8 cellular contexts compared by ENCODE assay signal in the genomic region with DNA sequence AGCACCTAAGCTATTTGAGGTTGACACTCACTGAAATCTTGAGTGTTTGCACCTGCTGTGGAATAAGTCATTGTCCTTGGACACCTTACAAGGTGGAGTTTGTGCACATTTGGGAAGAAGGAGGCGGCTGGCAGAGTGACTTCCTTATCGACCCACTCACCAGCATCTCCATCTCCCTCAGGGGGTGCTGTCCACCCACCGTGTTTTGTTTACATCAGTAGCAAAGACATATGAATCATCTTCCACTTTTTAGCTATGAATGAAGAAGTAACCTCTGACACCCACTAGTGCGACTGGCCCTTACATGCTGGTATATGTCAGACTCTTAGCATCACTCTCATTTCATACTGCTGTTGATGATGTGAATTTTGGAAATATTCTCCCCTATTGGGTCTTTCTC.
DNase-seq lines count a peak whose midpoint lies in the region; ATAC-seq and TF ChIP-seq lines count a peak whose summit lies in the region.

No MANE protein-coding gene starts in this region.

- DNase-seq in activated CD4-positive, CD25-positive, alpha-beta regulatory T cell (lab: John Stamatoyannopoulos, UW): no peak
- DNase-seq in NB4 (ENCODE audit: low read depth) (peak; percentile 70), adipocyte (ENCODE audit: low read depth) (no peak), NCI-H187 treated with DMSO at 0.1 percent for 48 hours (lab: John Stamatoyannopoulos, UW) (no peak), NCI-H446 (lab: John Stamatoyannopoulos, UW) (no peak)

- peak; percentile 42 to 60 for ATAC-seq in activated CD4-positive, CD25-positive, alpha-beta regulatory T cell treated with anti-CD3 and anti-CD28 coated beads, Interleukin-2, amount 50 U/mL, for 24 hours
- ATAC-seq in GM18511 (IDR thresholded peaks at IDR 0.05; ENCODE audit: unreplicated experiment): no peak

- peak; percentile 6 for TF ChIP-seq CTCF in NB4 (IDR thresholded peaks at IDR 0.05; ENCODE audit: low read depth, low read length)
- no peak for TF ChIP-seq CTCF in parathyroid adenoma (IDR thresholded peaks at IDR 0.05)

- no peak for TF ChIP-seq POLR2A in NB4 (IDR thresholded peaks at IDR 0.05; ENCODE audit: extremely low read depth, insufficient read length)

- no peak overlapping the region for H3K4me2 ChIP-seq in parathyroid adenoma (ENCODE audit: low read length)

- no peak overlapping the region for H3K4me3 ChIP-seq in NB4 (ENCODE audit: low read depth, low read length)
- H3K4me3 ChIP-seq in adipocyte (ENCODE audit: low read length): peak overlapping the region; percentile 72
- no peak overlapping the region for H3K4me3 ChIP-seq in parathyroid adenoma (ENCODE audit: low read depth, low read length)

- peak overlapping the region; percentile 5 for H3K27ac ChIP-seq in parathyroid adenoma

- H3K79me2 ChIP-seq in parathyroid adenoma: no peaks in the 10 kb centered on the region

- H3K36me3 ChIP-seq in adipocyte (ENCODE audit: control insufficient read depth, insufficient read depth, low read length, severe bottlenecking): no peaks in the 10 kb centered on the region
- no peaks in the 10 kb centered on the region for H3K36me3 ChIP-seq in parathyroid adenoma (ENCODE audit: control insufficient read depth, insufficient read depth, low read length)

- H2AFZ ChIP-seq in parathyroid adenoma: peak overlapping the region; percentile 10

- H3K27me3 ChIP-seq in adipocyte (replicated peaks; ENCODE audit: control insufficient read depth, insufficient read depth, low read length) (no peaks in the 10 kb centered on the region), parathyroid adenoma (ENCODE audit: control insufficient read depth, insufficient read depth, low read length) (no peaks in the 10 kb centered on the region)

- H3K9ac ChIP-seq in adipocyte (ENCODE audit: low read length): no peak overlapping the region
- no peak overlapping the region for H3K9ac ChIP-seq in parathyroid adenoma

- H3K4me1 ChIP-seq in adipocyte (ENCODE audit: control insufficient read depth, insufficient read depth, low read length) (peaks cover 19% of the 10 kb centered on the region), parathyroid adenoma (peaks cover 7% of the 10 kb centered on the region)

- H3K9me3 ChIP-seq in adipocyte (ENCODE audit: control insufficient read depth, low read length): no peaks in the 10 kb centered on the region
- H3K9me3 ChIP-seq in parathyroid adenoma (ENCODE audit: control insufficient read depth, low read length): no peaks in the 10 kb centered on the region
